1 cellular context compared by ENCODE assay signal in genomic region chr2:69716555-69717120, GRCh38.
TF ChIP-seq lines count a peak whose summit lies in the region.

No MANE protein-coding gene starts in this region.

TF ChIP-seq in A549, 52 proteins besides CTCF, POLR2A, EP300 and RAD21 (continued from another document):
- no peak for TF ChIP-seq EHMT2 (IDR thresholded peaks at IDR 0.05; ENCODE audit: low read depth)
